Comparison of ENCODE assay signal across 20 cellular contexts in genomic region chr12:19115285-19115684, GRCh38. TPM values are rescaled to one million over a fixed set of nuclear protein-coding genes. Genes with fewer than 3 reads are reported as not detected.
A peak's percentile ranks its signal among the peaks of the same experiment; 100 is the strongest.
DNase-seq lines count a peak whose midpoint lies in the region; ATAC-seq and TF ChIP-seq lines count a peak whose summit lies in the region.
"Had no signal": no experiment of that assay in that cellular context is flagged by ENCODE, and none has a peak within 500 bp of the region (broad histone marks: within the 10 kb centered on the region; RNA-seq: fewer than 3 reads in every experiment).

No MANE protein-coding gene starts in this region.

- no peak overlapping the region for H2BK15ac ChIP-seq in neuronal stem cell (ENCODE audit: low read length)

- DNase-seq in NCI-H82 (lab: John Stamatoyannopoulos, UW) (peak; percentile 22), NCI-H82 treated with DMSO at 0.1 percent for 48 hours (lab: John Stamatoyannopoulos, UW; ENCODE audit: unreplicated experiment) (no peak), kidney tubule cell (ENCODE audit: low spot score) (peak; percentile 29), neuronal stem cell (ENCODE audit: low spot score) (no peak), HFFc6 (no peak), DMS53 (lab: John Stamatoyannopoulos, UW) (no peak)
- DNase-seq: Caco-2; CD4-positive, CD25-positive, alpha-beta regulatory T cell; CD8-positive, alpha-beta T cell; DMS153; DMS79; EL; GDM1; GOT3 had no signal

- TF ChIP-seq CTCF in HFFc6 (IDR thresholded peaks at IDR 0.05), result no peak

- H3K9me3 Mint-ChIP-seq in HFFc6, result no peaks in the 10 kb centered on the region
- H3K9me3 Mint-ChIP-seq: CD8-positive, alpha-beta T cell had no signal

- no CpG with 5 or more reads among the region's 1 CpG for WGBS in neuronal stem cell (ENCODE audit: extremely low coverage in 2 of 2, insufficient read length in 2 of 2, insufficient replicate concordance in 1 of 2), 2 donors

- peaks cover 11% of the 10 kb centered on the region for H3K4me1 Mint-ChIP-seq in HFFc6 (ENCODE audit: low read depth)
- H3K4me1 Mint-ChIP-seq: B cell; CD4-positive, CD25-positive, alpha-beta regulatory T cell had no signal

- H3K9ac ChIP-seq in neuronal stem cell (ENCODE audit: low read depth, low read length, poor library complexity), result no peak overlapping the region
- H3K9ac ChIP-seq: BLaER1 had no signal

- no peak overlapping the region for H2BK5ac ChIP-seq in neuronal stem cell (ENCODE audit: low read length)

- no peak overlapping the region for H3K27ac ChIP-seq in neuronal stem cell (replicated peaks; ENCODE audit: low read length)
- H3K27ac ChIP-seq: 22Rv1, BLaER1, C4-2B had no signal

- no peaks in the 10 kb centered on the region for H3K27me3 Mint-ChIP-seq in HFFc6 (ENCODE audit: insufficient read depth)
- H3K27me3 Mint-ChIP-seq: B cell; CD4-positive, CD25-positive, alpha-beta regulatory T cell had no signal

- peaks cover 0 to 7% of the 10 kb centered on the region in 2 donors for H3K9me3 ChIP-seq in neuronal stem cell (replicated peaks in 1 of 2; ENCODE audit: control insufficient read depth in 2 of 2, insufficient read depth in 1 of 2, low read depth in 1 of 2, low read length in 2 of 2)
- H3K9me3 ChIP-seq: BLaER1, Caco-2, HAP-1 had no signal

- H3K4me3 Mint-ChIP-seq in HFFc6, result no peak overlapping the region
- H3K4me3 Mint-ChIP-seq: B cell; CD4-positive, CD25-positive, alpha-beta regulatory T cell; CD8-positive, alpha-beta T cell had no signal

- H3K23ac ChIP-seq in neuronal stem cell (ENCODE audit: low read depth, low read length, poor library complexity), result no peak overlapping the region

- no peaks in the 10 kb centered on the region for H3K27me3 ChIP-seq in neuronal stem cell (ENCODE audit: control insufficient read depth in 3 of 3, insufficient read depth in 3 of 3, low read depth in 1 of 3, low read length in 3 of 3)
- H3K27me3 ChIP-seq: BLaER1 had no signal

- H3K36me3 Mint-ChIP-seq in HFFc6 (ENCODE audit: low read depth), result no peaks in the 10 kb centered on the region
- H3K36me3 Mint-ChIP-seq: CD4-positive, CD25-positive, alpha-beta regulatory T cell; CD8-positive, alpha-beta T cell had no signal

- no peak overlapping the region for H2AK5ac ChIP-seq in neuronal stem cell (ENCODE audit: low read depth, low read length)

- no peak overlapping the region for H2BK12ac ChIP-seq in neuronal stem cell (ENCODE audit: low read length)

- ATAC-seq in HG03442 (IDR thresholded peaks at IDR 0.05; ENCODE audit: unreplicated experiment), result no peak
- ATAC-seq: CD8-positive, alpha-beta T cell had no signal

- no peak overlapping the region for H3K27ac Mint-ChIP-seq in HFFc6
- H3K27ac Mint-ChIP-seq: B cell; CD4-positive, CD25-positive, alpha-beta regulatory T cell; CD8-positive, alpha-beta T cell had no signal

- H2BK120ac ChIP-seq in neuronal stem cell (ENCODE audit: low read depth, low read length), result no peak overlapping the region

- H3K18ac ChIP-seq in neuronal stem cell (ENCODE audit: low read length), result no peak overlapping the region

- H3K4me2 ChIP-seq in neuronal stem cell (ENCODE audit: insufficient read depth, low read length, poor library complexity, severe bottlenecking), result no peak overlapping the region
- H3K4me2 ChIP-seq: BLaER1 had no signal

- no peaks in the 10 kb centered on the region for H3K79me1 ChIP-seq in neuronal stem cell (ENCODE audit: low read depth, low read length)

- H3K36me3 ChIP-seq in neuronal stem cell (replicated peaks in 1 of 2; ENCODE audit: control insufficient read depth in 2 of 2, insufficient read depth in 2 of 2, low read length in 2 of 2), result no peaks in the 10 kb centered on the region
- H3K36me3 ChIP-seq: BLaER1, HAP-1 had no signal

- no peak overlapping the region for H4K8ac ChIP-seq in neuronal stem cell (ENCODE audit: low read depth, low read length)

- H2AFZ ChIP-seq in neuronal stem cell (ENCODE audit: low read length), result peak overlapping the region; percentile 10

- H4K91ac ChIP-seq in neuronal stem cell (ENCODE audit: low read depth, low read length, poor library complexity), result no peak overlapping the region

- no peak overlapping the region for H3K4me3 ChIP-seq in neuronal stem cell (ENCODE audit: low read length in 2 of 2)
- H3K4me3 ChIP-seq: BLaER1, HAP-1 had no signal

- peaks cover 2 to 15% of the 10 kb centered on the region in 2 donors for H3K4me1 ChIP-seq in neuronal stem cell (ENCODE audit: control insufficient read depth in 2 of 2, insufficient read depth in 1 of 2, low read depth in 1 of 2, low read length in 2 of 2)
- H3K4me1 ChIP-seq: BLaER1, Caco-2, HAP-1 had no signal

- no peak overlapping the region for H3K4ac ChIP-seq in neuronal stem cell (ENCODE audit: low read length)

- H3K14ac ChIP-seq in neuronal stem cell (ENCODE audit: low read length), result no peak overlapping the region

RNA-seq across cellular contexts. Expression of gene PLEKHA5, which starts 14.2 kb away (rescaled TPM):
- 38.1 TPM for polyA plus RNA-seq in neuronal stem cell (2013, experiment 1 of 2)
- polyA plus RNA-seq in neuronal stem cell (2013, experiment 2 of 2), result 38.6 TPM
- 10 to 100 TPM; 15.7 to 22.6 (median 18.6) TPM for total RNA-seq in HFFc6 (2021; fragmentation: NEBNext Ultra II Directional; extraction: Animal tissue kit (Norgen Biotek cat#: 25700))

Comparison
In these comparisons a context has a peak if more than half of its experiments do, and no peak if none do; other contexts are left out.
1. DNase-seq: peak in NCI-H82 (single experiment) and kidney tubule cell (single experiment); none in NCI-H82 treated with DMSO at 0.1 percent for 48 hours (single experiment), neuronal stem cell (single experiment), HFFc6 (single experiment) and DMS53 (single experiment).